In genomic region chr6:32842021-32842650, GRCh38 we compare ENCODE assay signal across 15 cellular contexts. TPM values are rescaled to one million over a fixed set of nuclear protein-coding genes. Genes with fewer than 3 reads are reported as not detected.
DNase-seq lines count a peak whose midpoint lies in the region; ATAC-seq and TF ChIP-seq lines count a peak whose summit lies in the region.
"Had no signal": no experiment of that assay in that cellular context is flagged by ENCODE, and none has a peak within 500 bp of the region (broad histone marks: within the 10 kb centered on the region; RNA-seq: fewer than 3 reads in every experiment).

No MANE protein-coding gene starts in this region.

- H3K9ac ChIP-seq in mucosa of rectum (ENCODE audit: low read depth in 1 of 2, low read length in 2 of 2): peak overlapping the region in 1 of 2 donors; percentile 96

- intact Hi-C loops in left ventricle myocardium inferior (cut with micrococcal nuclease) (no loop called here), Right ventricle myocardium superior (cut with DNase I) (no loop called here), head of caudate nucleus (cut with DNase I) (no loop called here)

- H3K4me1 ChIP-seq in left ventricle myocardium inferior (peaks cover 71% of the 10 kb centered on the region), mucosa of rectum (ENCODE audit: control insufficient read depth in 2 of 2, insufficient read depth in 2 of 2, low read length in 2 of 2) (peaks cover 24 to 36% of the 10 kb centered on the region in 2 donors)

- peak overlapping the region; percentile 85 for H3K4me3 ChIP-seq in left ventricle myocardium inferior
- peak overlapping the region; percentile 90 to 92 for H3K4me3 ChIP-seq in mucosa of rectum (ENCODE audit: low read length in 2 of 2)
- H3K4me3 ChIP-seq: testis had no signal

- ATAC-seq in Right ventricle myocardium superior (ENCODE audit: poor library complexity): no peak
- ATAC-seq in activated T-helper 17 cell treated with anti-CD3 and anti-CD28 coated beads, Interleukin-2, amount 50 U/mL, for 72 hours (replicated peaks): no peak
- ATAC-seq: HCT116, left lobe of liver, psoas muscle had no signal

- H3K27ac ChIP-seq in left ventricle myocardium inferior (replicated peaks) (peak overlapping the region; percentile 97), mucosa of rectum (ENCODE audit: low read depth in 2 of 2, low read length in 2 of 2) (no peak overlapping the region)
- H3K27ac ChIP-seq: psoas muscle had no signal

- H3K27me3 ChIP-seq in left ventricle myocardium inferior (ENCODE audit: low read depth) (no peaks in the 10 kb centered on the region), mucosa of rectum (ENCODE audit: control insufficient read depth in 2 of 2, insufficient read depth in 2 of 2, low read length in 2 of 2) (no peaks in the 10 kb centered on the region)
- H3K27me3 ChIP-seq: testis had no signal

- H3K36me3 ChIP-seq in left ventricle myocardium inferior (peaks cover 45% of the 10 kb centered on the region), mucosa of rectum (ENCODE audit: control insufficient read depth in 2 of 2, insufficient read depth in 2 of 2, low read length in 2 of 2) (peaks cover 19 to 41% of the 10 kb centered on the region in 2 donors)
- H3K36me3 ChIP-seq: BE2C had no signal

- peak overlapping the region; percentile 95 for H3K4me3 Mint-ChIP-seq in activated T-helper 17 cell treated with anti-CD3 and anti-CD28 coated beads, Interleukin-2, amount 50 U/mL, for 72 hours

- H3K9me3 Mint-ChIP-seq in activated T-helper 17 cell treated with anti-CD3 and anti-CD28 coated beads, Interleukin-2, amount 50 U/mL, for 72 hours: no peaks in the 10 kb centered on the region

- no peaks in the 10 kb centered on the region for H3K9me3 ChIP-seq in left ventricle myocardium inferior (replicated peaks)
- H3K9me3 ChIP-seq in mucosa of rectum (ENCODE audit: control insufficient read depth in 2 of 2, low read length in 2 of 2): no peaks in the 10 kb centered on the region
- H3K9me3 ChIP-seq: BE2C, psoas muscle, testis had no signal

- peaks cover 81% of the 10 kb centered on the region for H3K36me3 Mint-ChIP-seq in activated T-helper 17 cell treated with anti-CD3 and anti-CD28 coated beads, Interleukin-2, amount 50 U/mL, for 72 hours (ENCODE audit: low read depth)

- peak overlapping the region; percentile 100 for H3K27ac Mint-ChIP-seq in activated T-helper 17 cell treated with anti-CD3 and anti-CD28 coated beads, Interleukin-2, amount 50 U/mL, for 72 hours

- no peak for TF ChIP-seq CTCF in left ventricle myocardium inferior (IDR thresholded peaks at IDR 0.05; ENCODE audit: borderline replicate concordance)

- no peaks in the 10 kb centered on the region for H3K27me3 Mint-ChIP-seq in activated T-helper 17 cell treated with anti-CD3 and anti-CD28 coated beads, Interleukin-2, amount 50 U/mL, for 72 hours

- H3K4me1 Mint-ChIP-seq in activated T-helper 17 cell treated with anti-CD3 and anti-CD28 coated beads, Interleukin-2, amount 50 U/mL, for 72 hours: peaks cover 30% of the 10 kb centered on the region

- no peak for DNase-seq in left ventricle myocardium inferior
- DNase-seq in Right ventricle myocardium superior: no peak
- no peak for DNase-seq in activated effector memory CD4-positive, alpha-beta T cell treated with anti-CD3 and anti-CD28 coated beads, Interleukin-2, amount 50 U/mL, for 16 hours
- no peak for DNase-seq in HUDEP-2 (lab: John Stamatoyannopoulos, UW; ENCODE audit: unreplicated experiment in 76 of 76)
- DNase-seq in head of caudate nucleus: no peak
- DNase-seq in A172 (ENCODE audit: low spot score): no peak
- DNase-seq: BE2C, dermis blood vessel endothelial cell, KBM-7, psoas muscle, testis had no signal

RNA-seq across cellular contexts. Expression of gene PSMB8, which starts 1.7 kb away (rescaled TPM):
- 13.2 TPM for total RNA-seq in left ventricle myocardium inferior
- 16.7 TPM for total RNA-seq in Right ventricle myocardium superior
- total RNA-seq in activated T-helper 17 cell treated with anti-CD3 and anti-CD28 coated beads, Interleukin-2, amount 50 U/mL, for 72 hours: 100 to 1,000 TPM; 286 to 344 TPM
- 121 and 131 TPM in 2 replicates for total RNA-seq in A172 (2014; rRNA removed; shearing (Covaris generic))

RNA-seq across cellular contexts. Expression of gene TAP2, which starts 3.6 kb away (rescaled TPM):
- 22.4 TPM for total RNA-seq in left ventricle myocardium inferior
- 19.3 TPM for total RNA-seq in Right ventricle myocardium superior
- total RNA-seq in activated T-helper 17 cell treated with anti-CD3 and anti-CD28 coated beads, Interleukin-2, amount 50 U/mL, for 72 hours: 100 to 1,000 TPM in 1 of 2 donors, 10 to 100 TPM in 1; 94.0 to 169 TPM
- 20.7 and 25.0 TPM in 2 replicates for total RNA-seq in A172 (2014; rRNA removed; shearing (Covaris generic))

RNA-seq across cellular contexts. Expression of gene TAP1, which starts 11.4 kb away (rescaled TPM):
- total RNA-seq in left ventricle myocardium inferior: 15.5 TPM
- total RNA-seq in Right ventricle myocardium superior: 14.9 TPM
- total RNA-seq in activated T-helper 17 cell treated with anti-CD3 and anti-CD28 coated beads, Interleukin-2, amount 50 U/mL, for 72 hours: 100 to 1,000 TPM; 302 to 387 TPM
- total RNA-seq in A172 (2014; rRNA removed; shearing (Covaris generic)): 68.3 and 73.9 TPM in 2 replicates

RNA-seq across cellular contexts. Expression of gene PSMB9, which starts 11.9 kb away (rescaled TPM):
- total RNA-seq in left ventricle myocardium inferior (13.4 TPM), Right ventricle myocardium superior (12.6 TPM)
- 100 to 1,000 TPM; 203 to 215 TPM for total RNA-seq in activated T-helper 17 cell treated with anti-CD3 and anti-CD28 coated beads, Interleukin-2, amount 50 U/mL, for 72 hours
- total RNA-seq in A172 (2014; rRNA removed; shearing (Covaris generic)): 51.9 and 64.7 TPM in 2 replicates

RNA-seq across cellular contexts. Expression of gene HLA-DOB, which starts 25.3 kb away (rescaled TPM):
- total RNA-seq in left ventricle myocardium inferior: not detected
- not detected for total RNA-seq in Right ventricle myocardium superior
- total RNA-seq in activated T-helper 17 cell treated with anti-CD3 and anti-CD28 coated beads, Interleukin-2, amount 50 U/mL, for 72 hours: 1 to 10 TPM; 2.8 to 4.2 TPM
- not detected in 2 replicates for total RNA-seq in A172 (2014; rRNA removed; shearing (Covaris generic))
- total RNA-seq: dermis blood vessel endothelial cell, left lobe of liver had no signal
